ENCODE assay signal across 15 cellular contexts in genomic region chr19:54099856-54100255, GRCh38. TPM values are rescaled to one million over a fixed set of nuclear protein-coding genes. Genes with fewer than 3 reads are reported as not detected.
"Had no signal": no experiment of that assay in that cellular context is flagged by ENCODE, and none has a peak within 500 bp of the region (broad histone marks: within the 10 kb centered on the region; RNA-seq: fewer than 3 reads in every experiment).

No MANE protein-coding gene starts in this region.

RNA-seq across cellular contexts. Expression of gene OSCAR, which starts 0.7 kb away (rescaled TPM):
- total RNA-seq: M059J; T-helper 2 cell treated with Interferon-gamma antibody and Interleukin-4, amounts not matched to agents 100 ng/mL and 5 ng/mL, for 36 hours had no signal

RNA-seq across cellular contexts. Expression of gene TARM1, which starts 18.7 kb away (rescaled TPM):
- total RNA-seq: activated CD4-positive, alpha-beta T cell treated with anti-CD3 and anti-CD28 coated beads, Interleukin-2, amount 10 ng/mL, durations not matched to agents 7 days and 5 days; activated CD8-positive, alpha-beta T cell treated with anti-CD3 and anti-CD28 coated beads, Interleukin-2, amount 10 ng/mL, durations not matched to agents 7 days and 5 days; activated naive CD8-positive, alpha-beta T cell treated with anti-CD3 and anti-CD28 coated beads, Interleukin-2, amount 10 ng/mL, durations not matched to agents 7 days and 5 days; activated T-helper 2 cell treated with anti-CD3 and anti-CD28 coated beads, Interferon-gamma antibody, Interleukin-2, Interleukin-4, amounts not matched to agents 10 μg/mL and 5 μg/mL and 100 μg/mL, durations not matched to agents 14 hours and 24 hours and 36 hours; astrocyte; body of pancreas; breast epithelium; K562; M059J; OCI-LY7; PC-9; SJCRH30; T-helper 1 cell treated with Interleukin-12 subunit alpha and Interleukin-12 subunit beta and Interleukin-4 antibody, amounts not matched to agents 30 ng/mL and 1 ng/mL, for 36 hours; T-helper 2 cell treated with Interferon-gamma antibody and Interleukin-4, amounts not matched to agents 100 ng/mL and 5 ng/mL, for 36 hours had no signal
- polyA plus RNA-seq: adipose tissue, K562 had no signal
